Comparison of ENCODE assay signal across 29 cellular contexts in the genomic region with DNA sequence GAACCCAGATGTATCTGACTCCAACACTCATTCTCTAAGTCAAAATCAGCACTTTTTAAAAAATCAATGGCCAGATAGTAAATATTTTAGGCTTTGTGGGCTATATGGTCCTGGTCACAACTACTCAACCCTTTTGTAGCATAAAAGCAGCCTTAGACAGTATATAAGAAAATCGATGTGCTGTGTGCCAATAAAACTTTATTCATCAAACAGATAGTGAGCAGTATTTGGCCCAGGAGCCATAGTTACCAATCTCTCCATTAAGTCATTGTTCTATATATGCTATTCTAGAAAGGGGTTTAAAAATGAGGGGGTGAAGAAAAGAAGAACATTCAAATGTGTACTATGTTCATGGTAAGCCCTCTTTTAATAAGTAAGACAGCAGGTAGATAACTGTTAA.
"Had no signal": no experiment of that assay in that cellular context is flagged by ENCODE, and none has a peak within 500 bp of the region (broad histone marks: within the 10 kb centered on the region; RNA-seq: fewer than 3 reads in every experiment).

No MANE protein-coding gene starts in this region.

- H3K27me3 ChIP-seq: cardiac muscle cell, gastroesophageal sphincter, pancreas, sigmoid colon, testis, transverse colon had no signal

- DNase-seq: activated CD8-positive, alpha-beta memory T cell treated with anti-CD3 and anti-CD28 coated beads, Interleukin-2, amount 10 ng/mL, durations not matched to agents 7 days and 5 days; activated CD8-positive, alpha-beta T cell treated with anti-CD3 and anti-CD28 coated beads, Interleukin-2, amount 10 ng/mL, durations not matched to agents 7 days and 5 days; activated T-cell treated with anti-CD3 and anti-CD28 coated beads, Interleukin-2, amount 50 U/mL, for 48 hours; aorta; cerebellar nuclear complex; cortex of kidney; effector memory CD8-positive, alpha-beta T cell; erythroblast; head of caudate nucleus; hippocampal formation; left cardiac atrium; left ventricle myocardium superior; naive thymus-derived CD4-positive, alpha-beta T cell; pancreas; retina; sigmoid colon; stimulated activated CD4-positive, alpha-beta T cell treated with anti-CD3 and anti-CD28 coated beads, Interleukin-15, amount 100 ng/mL, for 24 hours; stimulated activated CD4-positive, alpha-beta T cell treated with anti-CD3 and anti-CD28 coated beads, Interleukin-2, amount 100 ng/mL, for 24 hours; stimulated activated naive CD4-positive, alpha-beta T cell treated with Interleukin-2 at 50 U/mL for 16 hours; testis; transverse colon had no signal

- H3K4me1 Mint-ChIP-seq: brain; mesothelial cell of epicardium; naive thymus-derived CD4-positive, alpha-beta T cell; WTC11 had no signal

- ATAC-seq: activated CD8-positive, alpha-beta memory T cell treated with anti-CD3 and anti-CD28 coated beads, Interleukin-2, amount 10 ng/mL, durations not matched to agents 7 days and 5 days; activated CD8-positive, alpha-beta T cell treated with anti-CD3 and anti-CD28 coated beads, Interleukin-2, amount 10 ng/mL, durations not matched to agents 7 days and 5 days; effector memory CD8-positive, alpha-beta T cell; gastroesophageal sphincter; naive thymus-derived CD4-positive, alpha-beta T cell; pancreas; WTC11 had no signal

- H3K27me3 Mint-ChIP-seq: brain had no signal

- H3K4me1 ChIP-seq: gastroesophageal sphincter, pancreas, prostate gland, sigmoid colon, testis, transverse colon had no signal

- H3K9me3 ChIP-seq: gastroesophageal sphincter, pancreas, prostate gland, sigmoid colon, testis, transverse colon had no signal

- H3K36me3 ChIP-seq: cardiac muscle cell, gastroesophageal sphincter, pancreas, prostate gland, sigmoid colon, transverse colon had no signal

- H3K27ac Mint-ChIP-seq: activated CD8-positive, alpha-beta memory T cell treated with anti-CD3 and anti-CD28 coated beads, Interleukin-2, amount 10 ng/mL, durations not matched to agents 7 days and 5 days; activated CD8-positive, alpha-beta T cell treated with anti-CD3 and anti-CD28 coated beads, Interleukin-2, amount 10 ng/mL, durations not matched to agents 7 days and 5 days; effector memory CD8-positive, alpha-beta T cell; mesothelial cell of epicardium; naive thymus-derived CD4-positive, alpha-beta T cell; WTC11 had no signal

- H3K36me3 Mint-ChIP-seq: activated CD8-positive, alpha-beta memory T cell treated with anti-CD3 and anti-CD28 coated beads, Interleukin-2, amount 10 ng/mL, durations not matched to agents 7 days and 5 days; activated naive CD4-positive, alpha-beta T cell treated with anti-CD3 and anti-CD28 coated beads, Interleukin-2, amount 50 U/mL, for 72 hours; brain; mesothelial cell of epicardium; WTC11 had no signal

- H3K27ac ChIP-seq: cardiac muscle cell, gastroesophageal sphincter, pancreas, prostate gland, sigmoid colon, testis, transverse colon had no signal

- H3K4me3 Mint-ChIP-seq: activated CD8-positive, alpha-beta memory T cell treated with anti-CD3 and anti-CD28 coated beads, Interleukin-2, amount 10 ng/mL, durations not matched to agents 7 days and 5 days; activated CD8-positive, alpha-beta T cell treated with anti-CD3 and anti-CD28 coated beads, Interleukin-2, amount 10 ng/mL, durations not matched to agents 7 days and 5 days; brain; effector memory CD8-positive, alpha-beta T cell; mesothelial cell of epicardium; naive thymus-derived CD4-positive, alpha-beta T cell; WTC11 had no signal

- H3K9me3 Mint-ChIP-seq: activated naive CD4-positive, alpha-beta T cell treated with anti-CD3 and anti-CD28 coated beads, Interleukin-2, amount 50 U/mL, for 72 hours; activated T-helper 2 cell treated with anti-CD3 and anti-CD28 coated beads, Interferon-gamma antibody, Interleukin-2, Interleukin-4, amounts not matched to agents 10 μg/mL and 5 μg/mL and 100 μg/mL, durations not matched to agents 14 hours and 24 hours and 36 hours; effector memory CD8-positive, alpha-beta T cell; mesothelial cell of epicardium had no signal

- H3K4me3 ChIP-seq: cardiac muscle cell, gastroesophageal sphincter, pancreas, prostate gland, sigmoid colon, testis, transverse colon had no signal
